In the genomic region with DNA sequence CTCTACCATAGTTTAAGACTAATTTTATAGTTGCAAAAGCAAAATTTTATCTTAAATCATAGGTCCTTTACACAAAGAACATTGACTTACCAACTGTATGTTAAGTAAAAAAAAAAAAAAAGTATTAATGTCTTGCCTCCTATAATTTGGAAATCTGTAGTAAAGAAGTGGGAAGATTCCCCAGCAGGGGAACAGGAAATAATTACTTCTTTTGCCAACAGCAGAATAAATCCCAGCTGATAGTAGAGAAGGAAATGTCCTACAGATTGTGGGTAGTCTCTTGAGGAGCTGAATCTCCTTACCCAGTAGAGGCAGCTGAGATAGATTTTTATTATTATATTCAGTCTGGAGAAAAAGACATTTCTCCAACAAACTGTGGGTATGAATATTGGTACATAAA, we compare ENCODE assay signal across 28 cellular contexts.
"Had no signal": no experiment of that assay in that cellular context is flagged by ENCODE, and none has a peak within 500 bp of the region (broad histone marks: within the 10 kb centered on the region; RNA-seq: fewer than 3 reads in every experiment).

No MANE protein-coding gene starts in this region.

- H3K4me2 ChIP-seq: neural progenitor cell had no signal

- H3K4me1 ChIP-seq: neural progenitor cell, parathyroid adenoma, psoas muscle, right lobe of liver, sigmoid colon, spleen, suprapubic skin, testis, tibial artery, transverse colon, upper lobe of right lung, uterus had no signal

- H3K9me3 ChIP-seq: ovary, psoas muscle, right lobe of liver, sigmoid colon, spleen, suprapubic skin, testis, tibial artery, transverse colon, upper lobe of right lung, uterus had no signal

- H3K79me2 ChIP-seq: parathyroid adenoma had no signal

- ATAC-seq: natural killer cell; psoas muscle; right cardiac atrium; right lobe of liver; stimulated activated memory B cell treated with anti-CD40 and anti-IgM and Interleukin-4, amounts not matched to agents 10 μg/mL and 1 μg/mL and 100 μg/mL, for 72 hours; stimulated activated naive CD8-positive, alpha-beta T cell treated with anti-CD3 and anti-CD28 coated beads, Interleukin-15, amount 100 ng/mL, for 72 hours; stimulated activated naive CD8-positive, alpha-beta T cell treated with anti-CD3 and anti-CD28 coated beads, Interleukin-15, Interleukin-2, amounts not matched to agents 100 U/mL and 50 U/mL, for 24 hours; upper lobe of right lung had no signal

- H3K36me3 ChIP-seq: neural progenitor cell, ovary, right lobe of liver, sigmoid colon, spleen, suprapubic skin, tibial artery, transverse colon, upper lobe of right lung, uterus had no signal

- H3K27me3 ChIP-seq: neural progenitor cell, ovary, right lobe of liver, sigmoid colon, spleen, suprapubic skin, testis, tibial artery, transverse colon, upper lobe of right lung, uterus had no signal

- H3K4me3 ChIP-seq: neural progenitor cell, ovary, psoas muscle, right lobe of liver, sigmoid colon, spleen, suprapubic skin, testis, tibial artery, transverse colon, upper lobe of right lung, uterus had no signal

- H3K27ac ChIP-seq: neural progenitor cell, ovary, parathyroid adenoma, psoas muscle, right lobe of liver, sigmoid colon, spleen, suprapubic skin, testis, tibial artery, transverse colon, upper lobe of right lung, uterus had no signal

- H3K9ac ChIP-seq: neural progenitor cell, parathyroid adenoma had no signal

- DNase-seq: natural killer cell; occipital lobe; ovary; posterior cingulate gyrus; psoas muscle; right cardiac atrium; right lobe of liver; sigmoid colon; small intestine; spleen; stimulated activated CD4-positive, alpha-beta T cell treated with anti-CD3 and anti-CD28 coated beads, Interleukin-12 subunit alpha, Interleukin-12 subunit beta, amount 100 ng/mL, for 4 hours; stimulated activated CD4-positive, alpha-beta T cell treated with anti-CD3 and anti-CD28 coated beads, Interleukin-1b, Interleukin-23, amount 100 ng/mL, for 48 hours; stimulated activated CD4-positive, alpha-beta T cell treated with anti-CD3 and anti-CD28 coated beads, Interleukin-4, amount 100 ng/mL, for 1 hour; stimulated activated CD4-positive, alpha-beta T cell treated with anti-CD3 and anti-CD28 coated beads, Interleukin-4, amount 100 ng/mL, for 4 hours; stimulated activated CD8-positive, alpha-beta memory T cell treated with anti-CD3 and anti-CD28 coated beads, Interleukin-4, amount 100 ng/mL, for 48 hours; stimulated activated naive CD4-positive, alpha-beta T cell; stimulated activated naive CD8-positive, alpha-beta T cell treated with anti-CD3 and anti-CD28 coated beads, Interleukin-15, amount 100 ng/mL, for 72 hours; stimulated activated naive CD8-positive, alpha-beta T cell treated with anti-CD3 and anti-CD28 coated beads, Interleukin-15, Interleukin-2, amounts not matched to agents 100 U/mL and 50 U/mL, for 24 hours; substantia nigra; testis; tibial artery; transverse colon; upper lobe of right lung; uterus had no signal

- H2AFZ ChIP-seq: neural progenitor cell, parathyroid adenoma had no signal
